ENCODE assay signal across 1 cellular context in the genomic region with DNA sequence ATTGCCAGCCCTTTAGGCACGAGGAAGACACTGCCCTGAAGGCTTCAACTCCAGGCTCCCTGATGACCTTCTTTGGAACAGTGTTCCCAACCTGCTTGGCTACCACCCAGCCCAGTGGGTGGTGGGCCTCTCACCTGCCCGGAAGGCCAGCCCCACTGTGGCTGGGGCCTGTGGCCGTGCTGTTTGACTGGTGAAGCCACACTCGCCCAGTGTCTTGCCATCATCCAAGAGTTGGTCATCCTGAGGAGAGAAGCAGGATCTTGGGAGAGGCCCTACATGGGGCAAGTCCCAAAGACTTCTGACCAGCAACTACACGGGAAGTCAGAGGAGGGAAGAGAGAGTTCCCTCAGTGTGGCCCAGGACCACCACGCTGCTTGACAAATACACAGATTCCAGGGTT.
TF ChIP-seq lines count a peak whose summit lies in the region.

No MANE protein-coding gene starts in this region.

TF ChIP-seq in HepG2, 621 proteins besides CTCF, POLR2A, EP300 and RAD21:
- TF ChIP-seq RFXANK (CRISPR knock-in tag; IDR thresholded peaks at IDR 0.05) (no peak), ZBTB42 (CRISPR knock-in tag; IDR thresholded peaks at IDR 0.05) (no peak), SETDB1 (CRISPR knock-in tag; IDR thresholded peaks at IDR 0.05; ENCODE audit: borderline replicate concordance) (no peak), ZNF883 (CRISPR knock-in tag; IDR thresholded peaks at IDR 0.05; ENCODE audit: not compliant biosample characterization) (no peak), FIP1L1 (IDR thresholded peaks at IDR 0.05; ENCODE audit: borderline replicate concordance, insufficient read depth, low read depth, low read length) (no peak), PAX8 (CRISPR knock-in tag; IDR thresholded peaks at IDR 0.05; ENCODE audit: borderline replicate concordance) (no peak), KLF11 (CRISPR knock-in tag; IDR thresholded peaks at IDR 0.05) (no peak), MYC (CRISPR knock-in tag; IDR thresholded peaks at IDR 0.05; ENCODE audit: borderline replicate concordance) (no peak), KLF16 (CRISPR knock-in tag; IDR thresholded peaks at IDR 0.05) (no peak), ZNF34 (CRISPR knock-in tag; IDR thresholded peaks at IDR 0.05; ENCODE audit: borderline replicate concordance) (no peak), ZNF543 (CRISPR knock-in tag; IDR thresholded peaks at IDR 0.05) (no peak), ZFX (CRISPR knock-in tag; IDR thresholded peaks at IDR 0.05; ENCODE audit: low read depth) (no peak), CREB1 (IDR thresholded peaks at IDR 0.05) (no peak), CREB1 (CRISPR knock-in tag; IDR thresholded peaks at IDR 0.05) (no peak)
- TF ChIP-seq, protein P1, sequence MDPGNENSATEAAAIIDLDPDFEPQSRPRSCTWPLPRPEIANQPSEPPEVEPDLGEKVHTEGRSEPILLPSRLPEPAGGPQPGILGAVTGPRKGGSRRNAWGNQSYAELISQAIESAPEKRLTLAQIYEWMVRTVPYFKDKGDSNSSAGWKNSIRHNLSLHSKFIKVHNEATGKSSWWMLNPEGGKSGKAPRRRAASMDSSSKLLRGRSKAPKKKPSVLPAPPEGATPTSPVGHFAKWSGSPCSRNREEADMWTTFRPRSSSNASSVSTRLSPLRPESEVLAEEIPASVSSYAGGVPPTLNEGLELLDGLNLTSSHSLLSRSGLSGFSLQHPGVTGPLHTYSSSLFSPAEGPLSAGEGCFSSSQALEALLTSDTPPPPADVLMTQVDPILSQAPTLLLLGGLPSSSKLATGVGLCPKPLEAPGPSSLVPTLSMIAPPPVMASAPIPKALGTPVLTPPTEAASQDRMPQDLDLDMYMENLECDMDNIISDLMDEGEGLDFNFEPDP (CRISPR knock-in tag; conservative IDR thresholded peaks at IDR 0.05): no peak
- TF ChIP-seq, protein P2, sequence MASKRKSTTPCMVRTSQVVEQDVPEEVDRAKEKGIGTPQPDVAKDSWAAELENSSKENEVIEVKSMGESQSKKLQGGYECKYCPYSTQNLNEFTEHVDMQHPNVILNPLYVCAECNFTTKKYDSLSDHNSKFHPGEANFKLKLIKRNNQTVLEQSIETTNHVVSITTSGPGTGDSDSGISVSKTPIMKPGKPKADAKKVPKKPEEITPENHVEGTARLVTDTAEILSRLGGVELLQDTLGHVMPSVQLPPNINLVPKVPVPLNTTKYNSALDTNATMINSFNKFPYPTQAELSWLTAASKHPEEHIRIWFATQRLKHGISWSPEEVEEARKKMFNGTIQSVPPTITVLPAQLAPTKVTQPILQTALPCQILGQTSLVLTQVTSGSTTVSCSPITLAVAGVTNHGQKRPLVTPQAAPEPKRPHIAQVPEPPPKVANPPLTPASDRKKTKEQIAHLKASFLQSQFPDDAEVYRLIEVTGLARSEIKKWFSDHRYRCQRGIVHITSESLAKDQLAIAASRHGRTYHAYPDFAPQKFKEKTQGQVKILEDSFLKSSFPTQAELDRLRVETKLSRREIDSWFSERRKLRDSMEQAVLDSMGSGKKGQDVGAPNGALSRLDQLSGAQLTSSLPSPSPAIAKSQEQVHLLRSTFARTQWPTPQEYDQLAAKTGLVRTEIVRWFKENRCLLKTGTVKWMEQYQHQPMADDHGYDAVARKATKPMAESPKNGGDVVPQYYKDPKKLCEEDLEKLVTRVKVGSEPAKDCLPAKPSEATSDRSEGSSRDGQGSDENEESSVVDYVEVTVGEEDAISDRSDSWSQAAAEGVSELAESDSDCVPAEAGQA (IDR thresholded peaks at IDR 0.05; ENCODE audit: low read depth): no peak
- TF ChIP-seq, protein P2 (CRISPR knock-in tag; IDR thresholded peaks at IDR 0.05; ENCODE audit: borderline replicate concordance): no peak
- TF ChIP-seq, protein P3, sequence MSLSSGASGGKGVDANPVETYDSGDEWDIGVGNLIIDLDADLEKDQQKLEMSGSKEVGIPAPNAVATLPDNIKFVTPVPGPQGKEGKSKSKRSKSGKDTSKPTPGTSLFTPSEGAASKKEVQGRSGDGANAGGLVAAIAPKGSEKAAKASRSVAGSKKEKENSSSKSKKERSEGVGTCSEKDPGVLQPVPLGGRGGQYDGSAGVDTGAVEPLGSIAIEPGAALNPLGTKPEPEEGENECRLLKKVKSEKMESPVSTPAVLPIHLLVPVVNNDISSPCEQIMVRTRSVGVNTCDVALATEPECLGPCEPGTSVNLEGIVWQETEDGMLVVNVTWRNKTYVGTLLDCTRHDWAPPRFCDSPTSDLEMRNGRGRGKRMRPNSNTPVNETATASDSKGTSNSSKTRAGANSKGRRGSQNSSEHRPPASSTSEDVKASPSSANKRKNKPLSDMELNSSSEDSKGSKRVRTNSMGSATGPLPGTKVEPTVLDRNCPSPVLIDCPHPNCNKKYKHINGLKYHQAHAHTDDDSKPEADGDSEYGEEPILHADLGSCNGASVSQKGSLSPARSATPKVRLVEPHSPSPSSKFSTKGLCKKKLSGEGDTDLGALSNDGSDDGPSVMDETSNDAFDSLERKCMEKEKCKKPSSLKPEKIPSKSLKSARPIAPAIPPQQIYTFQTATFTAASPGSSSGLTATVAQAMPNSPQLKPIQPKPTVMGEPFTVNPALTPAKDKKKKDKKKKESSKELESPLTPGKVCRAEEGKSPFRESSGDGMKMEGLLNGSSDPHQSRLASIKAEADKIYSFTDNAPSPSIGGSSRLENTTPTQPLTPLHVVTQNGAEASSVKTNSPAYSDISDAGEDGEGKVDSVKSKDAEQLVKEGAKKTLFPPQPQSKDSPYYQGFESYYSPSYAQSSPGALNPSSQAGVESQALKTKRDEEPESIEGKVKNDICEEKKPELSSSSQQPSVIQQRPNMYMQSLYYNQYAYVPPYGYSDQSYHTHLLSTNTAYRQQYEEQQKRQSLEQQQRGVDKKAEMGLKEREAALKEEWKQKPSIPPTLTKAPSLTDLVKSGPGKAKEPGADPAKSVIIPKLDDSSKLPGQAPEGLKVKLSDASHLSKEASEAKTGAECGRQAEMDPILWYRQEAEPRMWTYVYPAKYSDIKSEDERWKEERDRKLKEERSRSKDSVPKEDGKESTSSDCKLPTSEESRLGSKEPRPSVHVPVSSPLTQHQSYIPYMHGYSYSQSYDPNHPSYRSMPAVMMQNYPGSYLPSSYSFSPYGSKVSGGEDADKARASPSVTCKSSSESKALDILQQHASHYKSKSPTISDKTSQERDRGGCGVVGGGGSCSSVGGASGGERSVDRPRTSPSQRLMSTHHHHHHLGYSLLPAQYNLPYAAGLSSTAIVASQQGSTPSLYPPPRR (CRISPR knock-in tag; IDR thresholded peaks at IDR 0.05; ENCODE audit: borderline replicate concordance): no peak
- TF ChIP-seq, protein P4, sequence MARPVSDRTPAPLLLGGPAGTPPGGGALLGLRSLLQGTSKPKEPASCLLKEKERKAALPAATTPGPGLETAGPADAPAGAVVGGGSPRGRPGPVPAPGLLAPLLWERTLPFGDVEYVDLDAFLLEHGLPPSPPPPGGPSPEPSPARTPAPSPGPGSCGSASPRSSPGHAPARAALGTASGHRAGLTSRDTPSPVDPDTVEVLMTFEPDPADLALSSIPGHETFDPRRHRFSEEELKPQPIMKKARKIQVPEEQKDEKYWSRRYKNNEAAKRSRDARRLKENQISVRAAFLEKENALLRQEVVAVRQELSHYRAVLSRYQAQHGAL (CRISPR knock-in tag; IDR thresholded peaks at IDR 0.05; ENCODE audit: not compliant biosample characterization): no peak
- TF ChIP-seq, protein P5, sequence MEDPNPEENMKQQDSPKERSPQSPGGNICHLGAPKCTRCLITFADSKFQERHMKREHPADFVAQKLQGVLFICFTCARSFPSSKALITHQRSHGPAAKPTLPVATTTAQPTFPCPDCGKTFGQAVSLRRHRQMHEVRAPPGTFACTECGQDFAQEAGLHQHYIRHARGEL (CRISPR knock-in tag; IDR thresholded peaks at IDR 0.05): no peak
